In genomic region chr17:7237761-7238417, GRCh38 we compare ENCODE assay signal across 8 cellular contexts. TPM values are rescaled to one million over a fixed set of nuclear protein-coding genes. Genes with fewer than 3 reads are reported as not detected.
A peak's percentile ranks its signal among the peaks of the same experiment; 100 is the strongest.
DNase-seq lines count a peak whose midpoint lies in the region; ATAC-seq and TF ChIP-seq lines count a peak whose summit lies in the region.

No MANE protein-coding gene starts in this region.

- TF ChIP-seq POLR2A in uterus (IDR thresholded peaks at IDR 0.05): no peak

- H3K4me1 ChIP-seq in CD8-positive, alpha-beta T cell (ENCODE audit: insufficient read depth, low read length): peaks cover 42% of the 10 kb centered on the region
- H3K4me1 ChIP-seq in psoas muscle (peaks cover 35% of the 10 kb centered on the region), uterus (peaks cover 9 to 14% of the 10 kb centered on the region in 2 donors)

- H3K27me3 ChIP-seq in CD8-positive, alpha-beta T cell (ENCODE audit: insufficient read depth, low read length): no peaks in the 10 kb centered on the region
- H3K27me3 ChIP-seq in psoas muscle (ENCODE audit: insufficient read depth in 3 of 3, low read length in 2 of 3): no peaks in the 10 kb centered on the region
- no peaks in the 10 kb centered on the region for H3K27me3 ChIP-seq in uterus

- H3K27ac ChIP-seq in CD8-positive, alpha-beta T cell (ENCODE audit: low read depth, low read length): peak overlapping the region; percentile 29
- peak overlapping the region; percentile 32 for H3K27ac ChIP-seq in adipose tissue (ENCODE audit: low read depth, low read length)
- H3K27ac ChIP-seq in psoas muscle: peak overlapping the region; percentile 96
- H3K27ac ChIP-seq in uterus: peak overlapping the region; percentile 94 to 96

- DNase-seq in CD8-positive, alpha-beta T cell: peak; percentile 50 to 90 (median 80)
- DNase-seq in HT-29 (ENCODE audit: low spot score) (peak; percentile 65), T follicular helper cell (ENCODE audit: low read depth) (peak; percentile 66), left ventricle myocardium superior (peak; percentile 90), psoas muscle (peak; percentile 86 to 89), uterus (peak; percentile 79 to 85), Kasumi-1 (lab: John Stamatoyannopoulos, UW) (no peak)

- CTCF ChIA-PET in CD8-positive, alpha-beta T cell (lab: Charles Lee): interaction anchor here (1.0 to 4.9 kb wide), 2 partner anchors 17 to 22 kb away, joined by 3 to 24 read pairs; no protein-coding TSS in a partner anchor

- TF ChIP-seq CTCF in CD8-positive, alpha-beta T cell (IDR thresholded peaks at IDR 0.05): no peak
- TF ChIP-seq CTCF in psoas muscle (IDR thresholded peaks at IDR 0.05) (no peak), uterus (IDR thresholded peaks at IDR 0.05) (no peak)

- 1% methylated on average over 37 to 66 of the region's 73 CpGs for WGBS in adipose tissue, 3 donors
- WGBS in psoas muscle, 3 donors: 0 to 1% (median 1%) methylated on average over 37 to 69 of the region's 73 CpGs

- peak overlapping the region; percentile 39 for H3K4me3 ChIP-seq in CD8-positive, alpha-beta T cell (ENCODE audit: low read depth, low read length)
- H3K4me3 ChIP-seq in psoas muscle (peak overlapping the region; percentile 96), uterus (peak overlapping the region; percentile 86 to 100)

- ATAC-seq in CD8-positive, alpha-beta T cell: peak; percentile 11
- peak; percentile 12 for ATAC-seq in left ventricle myocardium superior
- ATAC-seq in psoas muscle: peak in 3 of 4 donors; percentile 2 to 13 (median 10)

- H3K4me3 Mint-ChIP-seq in CD8-positive, alpha-beta T cell: peak overlapping the region; percentile 98

- intact Hi-C loops in CD8-positive, alpha-beta T cell (cut with DNase I, micrococcal nuclease): loop anchor here (2.0 to 10.0 kb wide), 3 partner anchors 247 to 607 kb away; partner anchors contain the start of genes POLR2A (in 1 of the 2), TP53 (in 1 of the 2) and WRAP53 (in 1 of the 2)
- intact Hi-C loops in left ventricle myocardium superior (cut with micrococcal nuclease) (no loop called here), psoas muscle (cut with DNase I) (loop anchor here in 1 of 2 donors (2.0 to 10.0 kb wide), 2 partner anchors 17 to 347 kb away; partner anchors contain the start of gene MPDU1), uterus (cut with DNase I; ENCODE audit: low total_unique reads) (no loop called here)

- no peaks in the 10 kb centered on the region for H3K9me3 Mint-ChIP-seq in CD8-positive, alpha-beta T cell

- peaks cover 57% of the 10 kb centered on the region for H3K36me3 Mint-ChIP-seq in CD8-positive, alpha-beta T cell

- H3K36me3 ChIP-seq in CD8-positive, alpha-beta T cell (ENCODE audit: insufficient read depth, low read length): peaks cover 19% of the 10 kb centered on the region
- H3K36me3 ChIP-seq in psoas muscle (ENCODE audit: insufficient read depth in 1 of 2, low read depth in 1 of 2) (peaks cover 7 to 34% of the 10 kb centered on the region in 2 donors), uterus (no peaks in the 10 kb centered on the region)

- POLR2A ChIA-PET in CD8-positive, alpha-beta T cell (lab: Charles Lee): interaction anchor here (0.6 to 3.8 kb wide), 14 partner anchors 10 to 619 kb away, joined by 3 to 26 read pairs (median 4); partner anchors contain the start of genes ACADVL, ACAP1, CTDNEP1 and DLG4

- no peaks in the 10 kb centered on the region for H3K27me3 Mint-ChIP-seq in CD8-positive, alpha-beta T cell (ENCODE audit: low read depth)

- no peaks in the 10 kb centered on the region for H3K9me3 ChIP-seq in CD8-positive, alpha-beta T cell (ENCODE audit: low read length)
- no peaks in the 10 kb centered on the region for H3K9me3 ChIP-seq in psoas muscle
- no peaks in the 10 kb centered on the region for H3K9me3 ChIP-seq in uterus

- H3K4me1 Mint-ChIP-seq in CD8-positive, alpha-beta T cell (ENCODE audit: low read depth): peaks cover 63% of the 10 kb centered on the region

- peak overlapping the region; percentile 74 for H3K27ac Mint-ChIP-seq in CD8-positive, alpha-beta T cell

RNA-seq across cellular contexts. Expression of gene PHF23, which starts 1.4 kb away (rescaled TPM):
- total RNA-seq in CD8-positive, alpha-beta T cell: 1 to 10 TPM; 2.8 to 3.1 TPM
- 29.3 and 31.7 TPM in 2 replicates for total RNA-seq in HT-29 (2014; rRNA removed; shearing (Covaris generic))
- polyA plus RNA-seq in adipose tissue (10 to 100 TPM; 11.5 to 29.4 (median 24.4) TPM), psoas muscle (10 to 100 TPM; 24.0 to 43.3 (median 29.4) TPM)
- total RNA-seq in left ventricle myocardium superior (29.4 TPM), psoas muscle (10 to 100 TPM; 20.9 to 28.8 (median 27.7) TPM), uterus (10 to 100 TPM in 3 of 4 donors, 1 to 10 TPM in 1; 9.7 to 68.1 (median 29.7) TPM)

RNA-seq across cellular contexts. Expression of gene DVL2, which starts 3.6 kb away (rescaled TPM):
- 10 to 100 TPM; 46.9 to 49.3 TPM for total RNA-seq in CD8-positive, alpha-beta T cell
- 42.6 and 48.6 TPM in 2 replicates for total RNA-seq in HT-29 (2014; rRNA removed; shearing (Covaris generic))
- polyA plus RNA-seq in adipose tissue: 10 to 100 TPM in 2 of 3 donors, 1 to 10 TPM in 1; 9.9 to 31.3 (median 17.2) TPM
- 23.5 TPM for total RNA-seq in left ventricle myocardium superior
- 10 to 100 TPM; 11.4 to 19.6 (median 13.8) TPM for total RNA-seq in psoas muscle
- 10 to 100 TPM; 10.0 to 22.1 (median 10.0) TPM for polyA plus RNA-seq in psoas muscle
- total RNA-seq in uterus: 10 to 100 TPM in 3 of 4 donors, 1 to 10 TPM in 1; 5.1 to 83.2 (median 53.5) TPM

RNA-seq across cellular contexts. Expression of gene GABARAP, which starts 4.4 kb away (rescaled TPM):
- total RNA-seq in CD8-positive, alpha-beta T cell: 100 to 1,000 TPM; 165 to 173 TPM
- total RNA-seq in HT-29 (2014; rRNA removed; shearing (Covaris generic)): 72.3 and 84.0 TPM in 2 replicates
- polyA plus RNA-seq in adipose tissue: 1,000 to 10,000 TPM in 1 of 3 donors, 100 to 1,000 TPM in 2; 485 to 1,093 (median 668) TPM
- total RNA-seq in left ventricle myocardium superior: 456 TPM
- total RNA-seq in psoas muscle: 100 to 1,000 TPM; 447 to 492 (median 481) TPM
- 100 to 1,000 TPM; 344 to 569 (median 510) TPM for polyA plus RNA-seq in psoas muscle
- total RNA-seq in uterus: 100 to 1,000 TPM; 220 to 467 (median 366) TPM

RNA-seq across cellular contexts. Expression of gene CTDNEP1, which starts 13.6 kb away (rescaled TPM):
- 10 to 100 TPM; 77.8 to 95.6 TPM for total RNA-seq in CD8-positive, alpha-beta T cell
- 32.8 and 51.4 TPM in 2 replicates for total RNA-seq in HT-29 (2014; rRNA removed; shearing (Covaris generic))
- polyA plus RNA-seq in adipose tissue: 10 to 100 TPM; 53.1 to 94.1 (median 91.8) TPM
- total RNA-seq in left ventricle myocardium superior: 122 TPM
- total RNA-seq in psoas muscle: 100 to 1,000 TPM; 208 to 332 (median 254) TPM
- 100 to 1,000 TPM; 171 to 281 (median 196) TPM for polyA plus RNA-seq in psoas muscle
- total RNA-seq in uterus: 100 to 1,000 TPM in 1 of 4 donors, 10 to 100 TPM in 3; 13.8 to 115 (median 37.2) TPM

RNA-seq across cellular contexts. Expression of gene ELP5, which starts 14.1 kb away (rescaled TPM):
- 10 to 100 TPM; 38.9 to 39.0 TPM for total RNA-seq in CD8-positive, alpha-beta T cell
- total RNA-seq in HT-29 (2014; rRNA removed; shearing (Covaris generic)): 46.5 and 46.7 TPM in 2 replicates
- polyA plus RNA-seq in adipose tissue (10 to 100 TPM; 19.0 to 64.1 (median 40.3) TPM), psoas muscle (100 to 1,000 TPM in 1 of 3 donors, 10 to 100 TPM in 2; 50.4 to 104 (median 86.0) TPM)
- total RNA-seq in left ventricle myocardium superior (85.3 TPM), psoas muscle (10 to 100 TPM; 55.7 to 87.0 (median 74.8) TPM), uterus (10 to 100 TPM; 41.9 to 65.6 (median 51.3) TPM)

Comparison
In these comparisons a context has a peak if more than half of its experiments do, and no peak if none do; other contexts are left out.
1. DNase-seq: peak in CD8-positive, alpha-beta T cell (7 of 7), HT-29 (single experiment), T follicular helper cell (single experiment), left ventricle myocardium superior (single experiment), psoas muscle (2 of 2) and uterus (2 of 2); none in Kasumi-1 (0 of 2).
2. H3K27ac ChIP-seq: peak in every context shown above with its lines; median percentile 96 in psoas muscle; 95 in uterus; 32 in adipose tissue; 29 in CD8-positive, alpha-beta T cell.
3. H3K4me3 ChIP-seq: peak in every context shown above with its lines; median percentile 96 in psoas muscle; 93 in uterus; 39 in CD8-positive, alpha-beta T cell.
4. intact Hi-C loops: an anchor here in CD8-positive, alpha-beta T cell (2.0 to 10.0 kb wide); none called in left ventricle myocardium superior and uterus.
5. Peak in every context shown above with its lines, with median percentiles within 50 percentile points of each other: ATAC-seq.